Comparison of ENCODE assay signal across 16 cellular contexts in genomic region chr2:230722207-230722606, GRCh38. TPM values are rescaled to one million over a fixed set of nuclear protein-coding genes. Genes with fewer than 3 reads are reported as not detected.
DNase-seq lines count a peak whose midpoint lies in the region; ATAC-seq and TF ChIP-seq lines count a peak whose summit lies in the region.
"Had no signal": no experiment of that assay in that cellular context is flagged by ENCODE, and none has a peak within 500 bp of the region (broad histone marks: within the 10 kb centered on the region; RNA-seq: fewer than 3 reads in every experiment).

No MANE protein-coding gene starts in this region.

- TF ChIP-seq POLR2A in esophagus squamous epithelium (IDR thresholded peaks at IDR 0.05): no peak

- no peak for TF ChIP-seq CTCF in nephron progenitor cell (IDR thresholded peaks at IDR 0.05)
- TF ChIP-seq CTCF in esophagus squamous epithelium (IDR thresholded peaks at IDR 0.05): no peak

- DNase-seq in activated CD4-positive, alpha-beta T cell treated with anti-CD3 and anti-CD28 coated beads for 36 hours: no peak
- DNase-seq in activated CD4-positive, alpha-beta T cell treated with anti-CD3 and anti-CD28 coated beads, Interleukin-2, amount 50 U/mL, for 4 hours: no peak
- DNase-seq in nephron progenitor cell (no peak), HuH-7.5 (ENCODE audit: low spot score) (no peak), esophagus squamous epithelium (lab: John Stamatoyannopoulos, UW) (no peak)
- DNase-seq: effector CD8-positive, alpha-beta T cell; NCI-H1092 treated with DMSO at 0.1 percent for 48 hours; NCI-H2171 treated with DMSO at 0.1 percent for 48 hours; NK-92 treated with Interleukin-12 subunit alpha and Interleukin-12 subunit beta, amount 100 ng/mL, for 24 hours; right lobe of liver; SIG-M5; stimulated activated CD4-positive, alpha-beta T cell treated with anti-CD3 and anti-CD28 coated beads, Interleukin-4, amount 100 ng/mL, for 24 hours had no signal

- no peaks in the 10 kb centered on the region for H3K9me3 Mint-ChIP-seq in activated CD4-positive, alpha-beta T cell treated with anti-CD3 and anti-CD28 coated beads for 36 hours (ENCODE audit: low read depth)
- no peaks in the 10 kb centered on the region for H3K9me3 Mint-ChIP-seq in activated naive CD8-positive, alpha-beta T cell (ENCODE audit: low read depth)
- H3K9me3 Mint-ChIP-seq in nephron progenitor cell: no peaks in the 10 kb centered on the region
- H3K9me3 Mint-ChIP-seq: memory B cell had no signal

- no peaks in the 10 kb centered on the region for H3K27me3 Mint-ChIP-seq in activated CD4-positive, alpha-beta T cell treated with anti-CD3 and anti-CD28 coated beads for 36 hours
- no peaks in the 10 kb centered on the region for H3K27me3 Mint-ChIP-seq in activated naive CD8-positive, alpha-beta T cell
- peaks cover 2% of the 10 kb centered on the region for H3K27me3 Mint-ChIP-seq in nephron progenitor cell (ENCODE audit: low read depth, poor library complexity)
- H3K27me3 Mint-ChIP-seq: memory B cell had no signal

- H3K27me3 ChIP-seq in HUES6 (ENCODE audit: control insufficient read depth, insufficient read depth, low read length) (no peaks in the 10 kb centered on the region), esophagus squamous epithelium (no peaks in the 10 kb centered on the region)
- H3K27me3 ChIP-seq: right lobe of liver had no signal

- intact Hi-C loops in activated CD4-positive, alpha-beta T cell treated with anti-CD3 and anti-CD28 coated beads for 36 hours (cut with DNase I, micrococcal nuclease): loop anchor here in 1 of 2 experiments (2.0 kb wide), 1 partner anchor 77 kb away; no protein-coding TSS in a partner anchor
- intact Hi-C loops in esophagus squamous epithelium (cut with DNase I): no loop called here

- peaks cover 49% of the 10 kb centered on the region for H3K36me3 Mint-ChIP-seq in activated CD4-positive, alpha-beta T cell treated with anti-CD3 and anti-CD28 coated beads for 36 hours (ENCODE audit: low read depth)
- H3K36me3 Mint-ChIP-seq in activated naive CD8-positive, alpha-beta T cell: peaks cover 18% of the 10 kb centered on the region
- H3K36me3 Mint-ChIP-seq in nephron progenitor cell (ENCODE audit: low read depth): peaks cover 37% of the 10 kb centered on the region

- H3K9ac ChIP-seq in HUES6 (ENCODE audit: low read length): no peak overlapping the region

- H3K27ac Mint-ChIP-seq in activated CD4-positive, alpha-beta T cell treated with anti-CD3 and anti-CD28 coated beads for 36 hours: peak overlapping the region; percentile 83
- H3K27ac Mint-ChIP-seq in activated naive CD8-positive, alpha-beta T cell: peak overlapping the region; percentile 80
- H3K27ac Mint-ChIP-seq in nephron progenitor cell: peak overlapping the region; percentile 75

- H3K4me1 ChIP-seq in HUES6 (ENCODE audit: control insufficient read depth, insufficient read depth, low read length) (peaks cover 47% of the 10 kb centered on the region), esophagus squamous epithelium (peaks cover 0 to 54% (median 20%) of the 10 kb centered on the region in 3 donors)
- H3K4me1 ChIP-seq: right lobe of liver had no signal

- H3K27ac ChIP-seq in HUES6 (ENCODE audit: low read depth, low read length) (peak overlapping the region; percentile 83), esophagus squamous epithelium (no peak overlapping the region)
- H3K27ac ChIP-seq: right lobe of liver had no signal

- CTCF ChIA-PET in activated CD4-positive, alpha-beta T cell treated with anti-CD3 and anti-CD28 coated beads for 36 hours (lab: Charles Lee): interaction anchor here (0.5 to 4.6 kb wide), 12 partner anchors 8 to 572 kb away, joined by 3 to 23 read pairs (median 4); partner anchors contain the start of gene CAB39

- peaks cover 84% of the 10 kb centered on the region for H3K4me1 Mint-ChIP-seq in activated CD4-positive, alpha-beta T cell treated with anti-CD3 and anti-CD28 coated beads for 36 hours
- H3K4me1 Mint-ChIP-seq in activated naive CD8-positive, alpha-beta T cell (ENCODE audit: low read depth): peaks cover 88% of the 10 kb centered on the region
- H3K4me1 Mint-ChIP-seq in nephron progenitor cell: peaks cover 46% of the 10 kb centered on the region

- no peak for ATAC-seq in activated CD4-positive, alpha-beta T cell treated with anti-CD3 and anti-CD28 coated beads for 36 hours
- no peak for ATAC-seq in GM19452 (IDR thresholded peaks at IDR 0.05; ENCODE audit: unreplicated experiment)
- ATAC-seq: right lobe of liver had no signal

- H3K36me3 ChIP-seq in HUES6 (ENCODE audit: control insufficient read depth, insufficient read depth, low read length): peaks cover 11% of the 10 kb centered on the region; the same call in 1 of the 2 replicates
- peaks cover 0 to 45% (median 6%) of the 10 kb centered on the region in 3 donors for H3K36me3 ChIP-seq in esophagus squamous epithelium

- H3K4me3 Mint-ChIP-seq in activated CD4-positive, alpha-beta T cell treated with anti-CD3 and anti-CD28 coated beads for 36 hours: no peak overlapping the region
- H3K4me3 Mint-ChIP-seq in activated naive CD8-positive, alpha-beta T cell: peak overlapping the region; percentile 70
- no peak overlapping the region for H3K4me3 Mint-ChIP-seq in nephron progenitor cell

- POLR2A ChIA-PET in activated CD4-positive, alpha-beta T cell treated with anti-CD3 and anti-CD28 coated beads for 36 hours (lab: Charles Lee): no interaction called here

- H3K9me3 ChIP-seq in HUES6 (ENCODE audit: control insufficient read depth, insufficient read depth, low read depth, low read length) (0 out of 2 replicates have a peak, but pooled peaks cover 3% of the 10 kb centered on the region), esophagus squamous epithelium (no peaks in the 10 kb centered on the region)
- H3K9me3 ChIP-seq: right lobe of liver had no signal

- no peak overlapping the region for H3K4me3 ChIP-seq in HUES6 (ENCODE audit: low read depth, low read length)
- no peak overlapping the region for H3K4me3 ChIP-seq in esophagus squamous epithelium
- H3K4me3 ChIP-seq: right lobe of liver had no signal

- 87 to 88% methylated on average over 2 of the region's 2 CpGs for WGBS in esophagus squamous epithelium, 2 donors

RNA-seq across cellular contexts. Expression of gene CAB39, which starts 9.6 kb away (rescaled TPM):
- total RNA-seq in activated CD4-positive, alpha-beta T cell treated with anti-CD3 and anti-CD28 coated beads for 36 hours: 100 to 1,000 TPM; 122 to 148 TPM
- total RNA-seq in esophagus squamous epithelium: 10 to 100 TPM; 47.6 to 80.3 (median 71.8) TPM
